In the genomic region with DNA sequence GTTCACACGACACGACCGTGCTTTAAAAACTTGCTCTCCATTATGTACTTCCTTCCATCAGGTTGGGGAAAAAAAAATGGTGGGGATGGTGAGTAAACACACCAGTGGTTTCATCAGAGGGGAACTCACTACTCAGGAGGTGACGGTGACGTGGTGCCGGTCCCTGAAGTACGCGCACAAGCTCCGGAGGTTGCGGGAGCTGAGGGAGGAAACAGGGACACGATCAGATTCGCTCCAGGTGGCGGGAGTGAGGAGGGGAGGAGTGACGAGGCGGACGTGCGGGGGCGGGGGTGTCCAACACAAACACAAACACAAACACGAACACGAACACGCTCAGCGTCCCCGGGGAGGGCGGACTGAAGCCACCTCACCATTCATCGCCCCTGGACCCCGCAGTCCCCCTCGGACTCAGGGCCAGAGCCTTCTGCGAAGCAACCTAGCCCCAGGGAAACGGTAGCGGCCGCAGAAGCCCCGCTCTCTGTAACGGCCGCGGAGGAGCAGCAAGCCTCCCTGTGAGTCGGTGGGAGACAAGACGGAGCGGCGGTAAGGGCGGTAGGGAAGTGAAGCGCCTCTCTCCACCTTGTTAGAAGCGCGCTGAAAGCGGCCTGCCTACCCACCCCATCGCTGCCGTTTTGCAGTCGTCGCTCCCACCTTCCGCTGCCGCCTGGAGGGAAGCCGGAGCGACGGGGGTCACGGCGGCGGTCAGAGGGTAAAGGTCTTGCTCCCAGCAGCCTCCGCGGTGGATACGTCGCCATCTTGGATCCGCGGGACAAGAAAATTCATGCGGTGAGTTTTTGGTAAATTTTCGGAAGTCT, we compare ENCODE assay signal across 1 cellular context.
TF ChIP-seq lines count a peak whose summit lies in the region.

A gene with protein sequence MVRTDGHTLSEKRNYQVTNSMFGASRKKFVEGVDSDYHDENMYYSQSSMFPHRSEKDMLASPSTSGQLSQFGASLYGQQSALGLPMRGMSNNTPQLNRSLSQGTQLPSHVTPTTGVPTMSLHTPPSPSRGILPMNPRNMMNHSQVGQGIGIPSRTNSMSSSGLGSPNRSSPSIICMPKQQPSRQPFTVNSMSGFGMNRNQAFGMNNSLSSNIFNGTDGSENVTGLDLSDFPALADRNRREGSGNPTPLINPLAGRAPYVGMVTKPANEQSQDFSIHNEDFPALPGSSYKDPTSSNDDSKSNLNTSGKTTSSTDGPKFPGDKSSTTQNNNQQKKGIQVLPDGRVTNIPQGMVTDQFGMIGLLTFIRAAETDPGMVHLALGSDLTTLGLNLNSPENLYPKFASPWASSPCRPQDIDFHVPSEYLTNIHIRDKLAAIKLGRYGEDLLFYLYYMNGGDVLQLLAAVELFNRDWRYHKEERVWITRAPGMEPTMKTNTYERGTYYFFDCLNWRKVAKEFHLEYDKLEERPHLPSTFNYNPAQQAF (plus strand): TSS at position 739 of the 815 bp plus-strand sequence. CDS start 34,794 bp downstream, outside the sequence.

TF ChIP-seq in HepG2, 621 proteins besides CTCF, POLR2A, EP300 and RAD21 (continued from another document and continues in another):
- TF ChIP-seq, protein P1, sequence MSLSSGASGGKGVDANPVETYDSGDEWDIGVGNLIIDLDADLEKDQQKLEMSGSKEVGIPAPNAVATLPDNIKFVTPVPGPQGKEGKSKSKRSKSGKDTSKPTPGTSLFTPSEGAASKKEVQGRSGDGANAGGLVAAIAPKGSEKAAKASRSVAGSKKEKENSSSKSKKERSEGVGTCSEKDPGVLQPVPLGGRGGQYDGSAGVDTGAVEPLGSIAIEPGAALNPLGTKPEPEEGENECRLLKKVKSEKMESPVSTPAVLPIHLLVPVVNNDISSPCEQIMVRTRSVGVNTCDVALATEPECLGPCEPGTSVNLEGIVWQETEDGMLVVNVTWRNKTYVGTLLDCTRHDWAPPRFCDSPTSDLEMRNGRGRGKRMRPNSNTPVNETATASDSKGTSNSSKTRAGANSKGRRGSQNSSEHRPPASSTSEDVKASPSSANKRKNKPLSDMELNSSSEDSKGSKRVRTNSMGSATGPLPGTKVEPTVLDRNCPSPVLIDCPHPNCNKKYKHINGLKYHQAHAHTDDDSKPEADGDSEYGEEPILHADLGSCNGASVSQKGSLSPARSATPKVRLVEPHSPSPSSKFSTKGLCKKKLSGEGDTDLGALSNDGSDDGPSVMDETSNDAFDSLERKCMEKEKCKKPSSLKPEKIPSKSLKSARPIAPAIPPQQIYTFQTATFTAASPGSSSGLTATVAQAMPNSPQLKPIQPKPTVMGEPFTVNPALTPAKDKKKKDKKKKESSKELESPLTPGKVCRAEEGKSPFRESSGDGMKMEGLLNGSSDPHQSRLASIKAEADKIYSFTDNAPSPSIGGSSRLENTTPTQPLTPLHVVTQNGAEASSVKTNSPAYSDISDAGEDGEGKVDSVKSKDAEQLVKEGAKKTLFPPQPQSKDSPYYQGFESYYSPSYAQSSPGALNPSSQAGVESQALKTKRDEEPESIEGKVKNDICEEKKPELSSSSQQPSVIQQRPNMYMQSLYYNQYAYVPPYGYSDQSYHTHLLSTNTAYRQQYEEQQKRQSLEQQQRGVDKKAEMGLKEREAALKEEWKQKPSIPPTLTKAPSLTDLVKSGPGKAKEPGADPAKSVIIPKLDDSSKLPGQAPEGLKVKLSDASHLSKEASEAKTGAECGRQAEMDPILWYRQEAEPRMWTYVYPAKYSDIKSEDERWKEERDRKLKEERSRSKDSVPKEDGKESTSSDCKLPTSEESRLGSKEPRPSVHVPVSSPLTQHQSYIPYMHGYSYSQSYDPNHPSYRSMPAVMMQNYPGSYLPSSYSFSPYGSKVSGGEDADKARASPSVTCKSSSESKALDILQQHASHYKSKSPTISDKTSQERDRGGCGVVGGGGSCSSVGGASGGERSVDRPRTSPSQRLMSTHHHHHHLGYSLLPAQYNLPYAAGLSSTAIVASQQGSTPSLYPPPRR (CRISPR knock-in tag; IDR thresholded peaks at IDR 0.05; ENCODE audit: borderline replicate concordance) = peak; percentile 27; the same call in 1 of the 2 replicates
- TF ChIP-seq ELF1 (CRISPR knock-in tag; IDR thresholded peaks at IDR 0.05) = peak; percentile 80
- peak; percentile 95 for TF ChIP-seq HNRNPLL (IDR thresholded peaks at IDR 0.05; ENCODE audit: low read depth, low read length, poor library complexity, severe bottlenecking)
- no peak for TF ChIP-seq HNRNPK (IDR thresholded peaks at IDR 0.05; ENCODE audit: low read depth, low read length, poor library complexity, severe bottlenecking)
- no peak; the same call in 1 of the 2 replicates for TF ChIP-seq JDP2 (CRISPR knock-in tag; IDR thresholded peaks at IDR 0.05; ENCODE audit: borderline replicate concordance)
- TF ChIP-seq ZC3H4 (CRISPR knock-in tag; IDR thresholded peaks at IDR 0.05; ENCODE audit: borderline replicate concordance) = no peak
- TF ChIP-seq RFX3 (CRISPR knock-in tag; IDR thresholded peaks at IDR 0.05) = no peak
- TF ChIP-seq NR2F2 (IDR thresholded peaks at IDR 0.05; ENCODE audit: borderline replicate concordance, low read depth) = peak; percentile 83
- no peak for TF ChIP-seq MTF1 (CRISPR knock-in tag; IDR thresholded peaks at IDR 0.05)
- TF ChIP-seq, protein P2, sequence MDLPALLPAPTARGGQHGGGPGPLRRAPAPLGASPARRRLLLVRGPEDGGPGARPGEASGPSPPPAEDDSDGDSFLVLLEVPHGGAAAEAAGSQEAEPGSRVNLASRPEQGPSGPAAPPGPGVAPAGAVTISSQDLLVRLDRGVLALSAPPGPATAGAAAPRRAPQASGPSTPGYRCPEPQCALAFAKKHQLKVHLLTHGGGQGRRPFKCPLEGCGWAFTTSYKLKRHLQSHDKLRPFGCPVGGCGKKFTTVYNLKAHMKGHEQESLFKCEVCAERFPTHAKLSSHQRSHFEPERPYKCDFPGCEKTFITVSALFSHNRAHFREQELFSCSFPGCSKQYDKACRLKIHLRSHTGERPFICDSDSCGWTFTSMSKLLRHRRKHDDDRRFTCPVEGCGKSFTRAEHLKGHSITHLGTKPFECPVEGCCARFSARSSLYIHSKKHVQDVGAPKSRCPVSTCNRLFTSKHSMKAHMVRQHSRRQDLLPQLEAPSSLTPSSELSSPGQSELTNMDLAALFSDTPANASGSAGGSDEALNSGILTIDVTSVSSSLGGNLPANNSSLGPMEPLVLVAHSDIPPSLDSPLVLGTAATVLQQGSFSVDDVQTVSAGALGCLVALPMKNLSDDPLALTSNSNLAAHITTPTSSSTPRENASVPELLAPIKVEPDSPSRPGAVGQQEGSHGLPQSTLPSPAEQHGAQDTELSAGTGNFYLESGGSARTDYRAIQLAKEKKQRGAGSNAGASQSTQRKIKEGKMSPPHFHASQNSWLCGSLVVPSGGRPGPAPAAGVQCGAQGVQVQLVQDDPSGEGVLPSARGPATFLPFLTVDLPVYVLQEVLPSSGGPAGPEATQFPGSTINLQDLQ (CRISPR knock-in tag; IDR thresholded peaks at IDR 0.05) = peak; percentile 70; the same call in 1 of the 2 replicates
- peak; percentile 50 for TF ChIP-seq PHF21A (CRISPR knock-in tag; IDR thresholded peaks at IDR 0.05)
- no peak for TF ChIP-seq ZNF264 (CRISPR knock-in tag; IDR thresholded peaks at IDR 0.05)
- TF ChIP-seq ZBTB42 (CRISPR knock-in tag; IDR thresholded peaks at IDR 0.05) = no peak
- peak; percentile 91 for TF ChIP-seq KAT8 (CRISPR knock-in tag; IDR thresholded peaks at IDR 0.05)
- TF ChIP-seq EHMT2 (IDR thresholded peaks at IDR 0.05; ENCODE audit: borderline replicate concordance, low read depth, low read length) = no peak
- TF ChIP-seq CENPX (CRISPR knock-in tag; IDR thresholded peaks at IDR 0.05) = no peak
- TF ChIP-seq ZNF367 (CRISPR knock-in tag; IDR thresholded peaks at IDR 0.05; ENCODE audit: borderline replicate concordance) = no peak
- TF ChIP-seq NFE2L1 (CRISPR knock-in tag; IDR thresholded peaks at IDR 0.05; ENCODE audit: borderline replicate concordance) = 0 out of 2 replicates have a peak, but pooled peaks have one; percentile 62
- TF ChIP-seq, protein P3, sequence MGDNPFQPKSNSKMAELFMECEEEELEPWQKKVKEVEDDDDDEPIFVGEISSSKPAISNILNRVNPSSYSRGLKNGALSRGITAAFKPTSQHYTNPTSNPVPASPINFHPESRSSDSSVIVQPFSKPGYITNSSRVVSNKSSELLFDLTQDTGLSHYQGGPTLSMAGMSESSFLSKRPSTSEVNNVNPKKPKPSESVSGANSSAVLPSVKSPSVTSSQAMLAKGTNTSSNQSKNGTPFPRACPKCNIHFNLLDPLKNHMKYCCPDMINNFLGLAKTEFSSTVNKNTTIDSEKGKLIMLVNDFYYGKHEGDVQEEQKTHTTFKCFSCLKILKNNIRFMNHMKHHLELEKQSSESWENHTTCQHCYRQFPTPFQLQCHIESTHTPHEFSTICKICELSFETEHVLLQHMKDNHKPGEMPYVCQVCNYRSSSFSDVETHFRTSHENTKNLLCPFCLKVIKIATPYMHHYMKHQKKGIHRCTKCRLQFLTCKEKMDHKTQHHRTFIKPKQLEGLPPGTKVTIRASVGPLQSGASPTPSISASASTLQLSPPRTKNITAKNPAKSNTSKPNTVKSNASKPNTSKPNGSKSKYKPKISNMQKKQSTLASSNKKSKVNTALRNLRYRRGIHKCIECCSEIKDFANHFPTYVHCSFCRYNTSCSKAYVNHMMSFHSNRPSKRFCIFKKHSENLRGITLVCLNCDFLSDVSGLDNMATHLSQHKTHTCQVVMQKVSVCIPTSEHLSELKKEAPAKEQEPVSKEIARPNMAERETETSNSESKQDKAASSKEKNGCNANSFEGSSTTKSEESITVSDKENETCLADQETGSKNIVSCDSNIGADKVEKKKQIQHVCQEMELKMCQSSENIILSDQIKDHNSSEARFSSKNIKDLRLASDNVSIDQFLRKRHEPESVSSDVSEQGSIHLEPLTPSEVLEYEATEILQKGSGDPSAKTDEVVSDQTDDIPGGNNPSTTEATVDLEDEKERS (CRISPR knock-in tag; IDR thresholded peaks at IDR 0.05) = no peak
- TF ChIP-seq AHR (CRISPR knock-in tag; IDR thresholded peaks at IDR 0.05) = no peak
- TF ChIP-seq, protein P4, sequence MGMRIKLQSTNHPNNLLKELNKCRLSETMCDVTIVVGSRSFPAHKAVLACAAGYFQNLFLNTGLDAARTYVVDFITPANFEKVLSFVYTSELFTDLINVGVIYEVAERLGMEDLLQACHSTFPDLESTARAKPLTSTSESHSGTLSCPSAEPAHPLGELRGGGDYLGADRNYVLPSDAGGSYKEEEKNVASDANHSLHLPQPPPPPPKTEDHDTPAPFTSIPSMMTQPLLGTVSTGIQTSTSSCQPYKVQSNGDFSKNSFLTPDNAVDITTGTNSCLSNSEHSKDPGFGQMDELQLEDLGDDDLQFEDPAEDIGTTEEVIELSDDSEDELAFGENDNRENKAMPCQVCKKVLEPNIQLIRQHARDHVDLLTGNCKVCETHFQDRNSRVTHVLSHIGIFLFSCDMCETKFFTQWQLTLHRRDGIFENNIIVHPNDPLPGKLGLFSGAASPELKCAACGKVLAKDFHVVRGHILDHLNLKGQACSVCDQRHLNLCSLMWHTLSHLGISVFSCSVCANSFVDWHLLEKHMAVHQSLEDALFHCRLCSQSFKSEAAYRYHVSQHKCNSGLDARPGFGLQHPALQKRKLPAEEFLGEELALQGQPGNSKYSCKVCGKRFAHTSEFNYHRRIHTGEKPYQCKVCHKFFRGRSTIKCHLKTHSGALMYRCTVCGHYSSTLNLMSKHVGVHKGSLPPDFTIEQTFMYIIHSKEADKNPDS (CRISPR knock-in tag; IDR thresholded peaks at IDR 0.05) = 0 out of 2 replicates have a peak, but pooled peaks have one; percentile 74
- TF ChIP-seq POLR2AphosphoS5 (IDR thresholded peaks at IDR 0.05; ENCODE audit: low read depth, low read length) = peak; percentile 73
- peak; percentile 97; the same call in 1 of the 2 replicates for TF ChIP-seq ZNF713 (CRISPR knock-in tag; IDR thresholded peaks at IDR 0.05)
- peak; percentile 77 for TF ChIP-seq ARNT2 (CRISPR knock-in tag; IDR thresholded peaks at IDR 0.05; ENCODE audit: low read depth)
- TF ChIP-seq, protein P5, sequence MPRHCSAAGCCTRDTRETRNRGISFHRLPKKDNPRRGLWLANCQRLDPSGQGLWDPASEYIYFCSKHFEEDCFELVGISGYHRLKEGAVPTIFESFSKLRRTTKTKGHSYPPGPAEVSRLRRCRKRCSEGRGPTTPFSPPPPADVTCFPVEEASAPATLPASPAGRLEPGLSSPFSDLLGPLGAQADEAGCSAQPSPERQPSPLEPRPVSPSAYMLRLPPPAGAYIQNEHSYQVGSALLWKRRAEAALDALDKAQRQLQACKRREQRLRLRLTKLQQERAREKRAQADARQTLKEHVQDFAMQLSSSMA (CRISPR knock-in tag; IDR thresholded peaks at IDR 0.05) = no peak
- TF ChIP-seq, protein P6, sequence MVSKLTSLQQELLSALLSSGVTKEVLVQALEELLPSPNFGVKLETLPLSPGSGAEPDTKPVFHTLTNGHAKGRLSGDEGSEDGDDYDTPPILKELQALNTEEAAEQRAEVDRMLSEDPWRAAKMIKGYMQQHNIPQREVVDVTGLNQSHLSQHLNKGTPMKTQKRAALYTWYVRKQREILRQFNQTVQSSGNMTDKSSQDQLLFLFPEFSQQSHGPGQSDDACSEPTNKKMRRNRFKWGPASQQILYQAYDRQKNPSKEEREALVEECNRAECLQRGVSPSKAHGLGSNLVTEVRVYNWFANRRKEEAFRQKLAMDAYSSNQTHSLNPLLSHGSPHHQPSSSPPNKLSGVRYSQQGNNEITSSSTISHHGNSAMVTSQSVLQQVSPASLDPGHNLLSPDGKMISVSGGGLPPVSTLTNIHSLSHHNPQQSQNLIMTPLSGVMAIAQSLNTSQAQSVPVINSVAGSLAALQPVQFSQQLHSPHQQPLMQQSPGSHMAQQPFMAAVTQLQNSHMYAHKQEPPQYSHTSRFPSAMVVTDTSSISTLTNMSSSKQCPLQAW (CRISPR knock-in tag; IDR thresholded peaks at IDR 0.05) = no peak; the same call in 1 of the 2 replicates
- TF ChIP-seq SIN3A (IDR thresholded peaks at IDR 0.05; ENCODE audit: borderline replicate concordance, low read depth, low read length) = peak; percentile 36; the same call in 1 of the 2 replicates
- TF ChIP-seq ZKSCAN5 (CRISPR knock-in tag; IDR thresholded peaks at IDR 0.05) = peak; percentile 89
- TF ChIP-seq SPEN (CRISPR knock-in tag; IDR thresholded peaks at IDR 0.05; ENCODE audit: low read depth) = no peak; the same call in none of the 2 replicates
- peak; percentile 30; the same call in 1 of the 2 replicates for TF ChIP-seq ZFP82 (CRISPR knock-in tag; IDR thresholded peaks at IDR 0.05; ENCODE audit: borderline replicate concordance)
- 0 out of 2 replicates have a peak, but pooled peaks have one; percentile 52 for TF ChIP-seq ZMYM2 (CRISPR knock-in tag; IDR thresholded peaks at IDR 0.05)
- TF ChIP-seq ZNF30 (CRISPR knock-in tag; IDR thresholded peaks at IDR 0.05) = no peak
- TF ChIP-seq, protein P7, sequence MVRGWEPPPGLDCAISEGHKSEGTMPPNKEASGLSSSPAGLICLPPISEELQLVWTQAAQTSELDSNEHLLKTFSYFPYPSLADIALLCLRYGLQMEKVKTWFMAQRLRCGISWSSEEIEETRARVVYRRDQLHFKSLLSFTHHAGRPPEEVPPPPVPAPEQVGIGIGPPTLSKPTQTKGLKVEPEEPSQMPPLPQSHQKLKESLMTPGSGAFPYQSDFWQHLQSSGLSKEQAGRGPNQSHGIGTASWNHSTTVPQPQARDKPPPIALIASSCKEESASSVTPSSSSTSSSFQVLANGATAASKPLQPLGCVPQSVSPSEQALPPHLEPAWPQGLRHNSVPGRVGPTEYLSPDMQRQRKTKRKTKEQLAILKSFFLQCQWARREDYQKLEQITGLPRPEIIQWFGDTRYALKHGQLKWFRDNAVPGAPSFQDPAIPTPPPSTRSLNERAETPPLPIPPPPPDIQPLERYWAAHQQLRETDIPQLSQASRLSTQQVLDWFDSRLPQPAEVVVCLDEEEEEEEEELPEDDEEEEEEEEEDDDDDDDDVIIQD (CRISPR knock-in tag; IDR thresholded peaks at IDR 0.05; ENCODE audit: low read depth) = peak; percentile 18
